ENCODE assay signal across 8 cellular contexts in the genomic region with DNA sequence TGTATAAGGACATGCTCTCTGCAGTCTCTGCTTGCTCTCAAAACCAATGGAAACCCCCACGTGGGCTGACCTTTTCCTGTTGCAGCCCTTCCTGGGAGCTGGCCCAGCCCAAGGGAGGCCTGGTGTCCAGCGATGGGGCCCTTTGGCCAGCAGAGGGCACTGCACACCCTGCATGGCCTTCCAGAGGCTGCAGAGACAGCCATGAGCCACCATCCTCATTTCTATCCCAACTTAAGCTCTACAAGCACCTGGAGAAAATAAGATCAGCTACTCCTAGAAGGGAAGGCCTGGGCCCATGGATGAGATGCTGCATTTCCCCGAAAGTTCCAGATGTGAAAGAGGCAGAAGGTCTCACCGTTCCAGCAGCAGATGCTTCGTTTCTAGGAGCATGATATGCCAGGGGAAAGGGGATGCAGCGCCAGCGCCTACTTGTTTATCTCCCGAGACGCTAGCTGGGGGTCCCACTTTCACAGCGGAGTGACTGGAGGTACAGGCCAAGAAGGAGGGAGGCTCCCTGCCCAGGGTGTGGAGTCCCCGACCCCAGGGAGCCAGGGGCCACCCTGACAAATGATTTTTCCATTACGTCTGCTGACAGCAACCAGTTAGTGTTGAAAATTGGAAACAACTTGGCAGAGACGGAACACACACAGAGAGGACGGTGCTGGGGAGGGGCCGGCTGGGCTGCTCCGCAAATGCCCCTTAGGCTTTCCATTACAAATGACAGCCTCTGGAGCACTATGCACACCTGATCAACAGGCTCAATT.
DNase-seq lines count a peak whose midpoint lies in the region; ATAC-seq lines count a peak whose summit lies in the region.

No MANE protein-coding gene starts in this region.

- DNase-seq in AG08396 (ENCODE audit: low spot score) (peak; percentile 88), NCI-H446 treated with DMSO at 0.1 percent for 48 hours (lab: John Stamatoyannopoulos, UW) (peak; percentile 1), dermis blood vessel endothelial cell (peak; percentile 90), lung microvascular endothelial cell (ENCODE audit: low read depth in 2 of 2) (peak; percentile 84 to 86)
- peak; percentile 80 for DNase-seq in activated CD4-positive, alpha-beta T cell treated with anti-CD3 and anti-CD28 coated beads for 48 hours
- peak; percentile 24 for DNase-seq in stimulated activated CD8-positive, alpha-beta memory T cell treated with anti-CD3 and anti-CD28 coated beads, Interleukin-15, amount 100 ng/mL, for 1 hour (ENCODE audit: low read depth)

- peak; percentile 63 for ATAC-seq in GM18517 (IDR thresholded peaks at IDR 0.05; ENCODE audit: unreplicated experiment)
- ATAC-seq in HG03045 (IDR thresholded peaks at IDR 0.05; ENCODE audit: unreplicated experiment): peak; percentile 85

Comparison
In these comparisons a context has a peak if more than half of its experiments do, and no peak if none do; other contexts are left out.
1. Peak in every context shown above with its lines: DNase-seq and ATAC-seq.
2. DNase-seq: peak in every context shown above with its lines; median percentile 90 in dermis blood vessel endothelial cell; 88 in AG08396; 85 in lung microvascular endothelial cell; 80 in activated CD4-positive, alpha-beta T cell treated with anti-CD3 and anti-CD28 coated beads for 48 hours; 24 in stimulated activated CD8-positive, alpha-beta memory T cell treated with anti-CD3 and anti-CD28 coated beads, Interleukin-15, amount 100 ng/mL, for 1 hour; 1 in NCI-H446 treated with DMSO at 0.1 percent for 48 hours.